Comparison of ENCODE assay signal across 7 cellular contexts in genomic region chr15:96484830-96485229, GRCh38.
"Had no signal": no experiment of that assay in that cellular context is flagged by ENCODE, and none has a peak within 500 bp of the region (broad histone marks: within the 10 kb centered on the region; RNA-seq: fewer than 3 reads in every experiment).

No MANE protein-coding gene starts in this region.

- H3K4me3 ChIP-seq: HAP-1 had no signal

- DNase-seq: GOT3, H7, IMR-90, KG1 had no signal

- H3K4me1 ChIP-seq: HAP-1 had no signal

- H3K27ac ChIP-seq: HL-60 had no signal

- ATAC-seq: HCT116 had no signal

- H3K9me3 ChIP-seq: HAP-1 had no signal

- H3K36me3 ChIP-seq: HAP-1 had no signal
